In the genomic region with DNA sequence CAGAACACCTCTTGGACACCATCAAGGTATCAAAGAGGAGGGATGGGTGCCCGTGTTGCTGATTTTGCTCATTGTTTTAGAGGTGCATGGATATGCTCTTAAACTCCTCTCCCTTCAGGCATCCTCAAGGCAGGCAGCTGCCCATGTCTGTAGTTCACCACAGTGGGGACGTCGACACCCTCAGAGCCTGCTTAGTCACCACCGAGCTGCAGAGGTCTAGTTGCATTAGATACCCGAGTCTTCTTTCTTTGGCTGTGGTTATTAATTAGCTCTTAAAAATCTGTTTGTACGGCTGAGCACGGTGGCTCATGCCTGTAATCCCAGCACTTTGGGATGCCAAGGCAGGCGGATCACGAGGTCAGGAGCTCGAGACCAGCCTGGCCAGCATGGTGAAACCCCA, we compare ENCODE assay signal across 17 cellular contexts. TPM values are rescaled to one million over a fixed set of nuclear protein-coding genes. Genes with fewer than 3 reads are reported as not detected.
DNase-seq lines count a peak whose midpoint lies in the region; TF ChIP-seq lines count a peak whose summit lies in the region.
"Had no signal": no experiment of that assay in that cellular context is flagged by ENCODE, and none has a peak within 500 bp of the region (broad histone marks: within the 10 kb centered on the region; RNA-seq: fewer than 3 reads in every experiment).

No MANE protein-coding gene starts in this region.

- no TSS peak for BruUV-seq in OCI-LY7 (replicated peaks; lab: Mats Ljungman, UMichigan)

- POLR2A ChIA-PET in OCI-LY7 (lab: Charles Lee): interaction anchor here (0.7 kb wide), 1 partner anchor 590 kb away, joined by 5 read pairs; no protein-coding TSS in a partner anchor

- H3K4me2 ChIP-seq in GM23248 (ENCODE audit: unreplicated experiment) (no peak overlapping the region), OCI-LY7 (ENCODE audit: low read length) (no peak overlapping the region)
- H3K4me2 ChIP-seq: GM23338 had no signal

- 81 to 90% methylated on average over 10 of the region's 10 CpGs for WGBS in GM23248 (ENCODE audit: low coverage in 1 of 2, low lambda C conversion rate in 2 of 2, missing lambda C conversion rate in 2 of 2), 2 experiments

- H3K27me3 ChIP-seq in GM23248 (replicated peaks; ENCODE audit: insufficient read depth) (no peaks in the 10 kb centered on the region), SJCRH30 (no peaks in the 10 kb centered on the region), Peyer's patch (no peaks in the 10 kb centered on the region)

- no peak overlapping the region for H3K4me3 Mint-ChIP-seq in osteocyte (ENCODE audit: unreplicated experiment)
- H3K4me3 Mint-ChIP-seq: B cell; CD4-positive, alpha-beta T cell; GM23338 had no signal

- H3K9ac ChIP-seq in GM23248: no peak overlapping the region

- H3K27me3 Mint-ChIP-seq in osteocyte (ENCODE audit: unreplicated experiment): no peaks in the 10 kb centered on the region
- H3K27me3 Mint-ChIP-seq: B cell; CD4-positive, alpha-beta T cell had no signal

- no peaks in the 10 kb centered on the region for H3K9me3 Mint-ChIP-seq in osteocyte (ENCODE audit: unreplicated experiment)
- H3K9me3 Mint-ChIP-seq: CD4-positive, alpha-beta T cell; GM23338 had no signal

- peaks cover 3% of the 10 kb centered on the region for H3K4me1 Mint-ChIP-seq in osteocyte (ENCODE audit: unreplicated experiment)
- H3K4me1 Mint-ChIP-seq: B cell, GM23338 had no signal

- H3K9me3 ChIP-seq in GM23248 (ENCODE audit: low read depth) (no peaks in the 10 kb centered on the region), SJCRH30 (replicated peaks) (no peaks in the 10 kb centered on the region), Peyer's patch (no peaks in the 10 kb centered on the region), OCI-LY7 (ENCODE audit: low read length) (no peaks in the 10 kb centered on the region)

- CTCF ChIA-PET in OCI-LY7 (lab: Charles Lee; ENCODE audit: unreplicated experiment): no interaction called here

- H3K4me3 ChIP-seq in GM23248 (no peak overlapping the region), SJCRH30 (no peak overlapping the region), Peyer's patch (no peak overlapping the region), OCI-LY7 (ENCODE audit: low read depth, low read length, poor library complexity, severe bottlenecking) (no peak overlapping the region)
- H3K4me3 ChIP-seq: GM23338 had no signal

- H3K36me3 ChIP-seq in GM23248 (ENCODE audit: low read depth): no peaks in the 10 kb centered on the region
- H3K36me3 ChIP-seq in SJCRH30: no peaks in the 10 kb centered on the region
- H3K36me3 ChIP-seq in Peyer's patch: no peaks in the 10 kb centered on the region
- H3K36me3 ChIP-seq in OCI-LY7 (ENCODE audit: insufficient read depth, low read length): no peaks in the 10 kb centered on the region

- TF ChIP-seq CTCF in Peyer's patch (IDR thresholded peaks at IDR 0.05): no peak
- no peak for TF ChIP-seq CTCF in OCI-LY7 (conservative IDR thresholded peaks at IDR 0.05; ENCODE audit: low read length)
- TF ChIP-seq CTCF in osteocyte (IDR thresholded peaks at IDR 0.05): no peak

- intact Hi-C loops in OCI-LY7 (cut with micrococcal nuclease; ENCODE audit: unreplicated experiment): no loop called here

- H3K9me2 ChIP-seq in GM23248 (ENCODE audit: insufficient read depth) (no peaks in the 10 kb centered on the region), OCI-LY7 (ENCODE audit: insufficient read depth, low read length) (no peaks in the 10 kb centered on the region)

- DNase-seq in A172 (ENCODE audit: low spot score): peak; percentile 26
- DNase-seq in GM23248: peak; percentile 16
- DNase-seq in SJCRH30: peak; percentile 50 to 53
- DNase-seq in kidney tubule cell (ENCODE audit: low spot score): peak; percentile 47
- DNase-seq in DMS79 (lab: John Stamatoyannopoulos, UW): no peak
- DNase-seq in Peyer's patch: no peak
- no peak for DNase-seq in OCI-LY7 (ENCODE audit: low spot score)
- no peak for DNase-seq in osteocyte (ENCODE audit: extremely low spot score, unreplicated experiment)
- DNase-seq: 8988T; ACHN; C1 segment of cervical spinal cord; CD4-positive, alpha-beta T cell; DMS79 treated with DMSO at 0.1 percent for 48 hours; GDM1; H7 had no signal

- H3K36me3 Mint-ChIP-seq in osteocyte (ENCODE audit: unreplicated experiment): no peaks in the 10 kb centered on the region

- H4K20me1 ChIP-seq in GM23248 (ENCODE audit: insufficient read depth) (no peaks in the 10 kb centered on the region), OCI-LY7 (ENCODE audit: insufficient read depth, low read length) (no peaks in the 10 kb centered on the region)

- H3K27ac ChIP-seq in GM23248 (no peak overlapping the region), SJCRH30 (no peak overlapping the region), Peyer's patch (no peak overlapping the region), OCI-LY7 (ENCODE audit: low read depth, low read length, poor library complexity, severe bottlenecking) (no peak overlapping the region)

- H3K27ac Mint-ChIP-seq in osteocyte (ENCODE audit: unreplicated experiment): no peak overlapping the region
- H3K27ac Mint-ChIP-seq: B cell; CD4-positive, alpha-beta T cell; GM23338 had no signal

- in situ Hi-C loops in GM23248 (cut with MboI): no loop called here

- H3K79me2 ChIP-seq in GM23248 (ENCODE audit: insufficient read depth) (no peaks in the 10 kb centered on the region), OCI-LY7 (ENCODE audit: insufficient read depth, low read depth, low read length) (no peaks in the 10 kb centered on the region)

- no peak for TF ChIP-seq POLR2A in Peyer's patch (IDR thresholded peaks at IDR 0.05)

- no peaks in the 10 kb centered on the region for H3F3A ChIP-seq in GM23248 (ENCODE audit: insufficient read depth)

- H3K4me1 ChIP-seq in GM23248 (ENCODE audit: insufficient read depth) (no peaks in the 10 kb centered on the region), SJCRH30 (no peaks in the 10 kb centered on the region), Peyer's patch (no peaks in the 10 kb centered on the region), OCI-LY7 (ENCODE audit: insufficient read depth, low read length, poor library complexity, severe bottlenecking) (no peaks in the 10 kb centered on the region)

- no peak overlapping the region for H2AFZ ChIP-seq in GM23248
- H2AFZ ChIP-seq in OCI-LY7 (ENCODE audit: low read length): no peak overlapping the region
- H2AFZ ChIP-seq: GM23338 had no signal

RNA-seq across cellular contexts. Expression of gene TSPAN13, which starts 24.7 kb away (rescaled TPM):
- 2.4 and 2.8 TPM in 2 replicates for total RNA-seq in A172 (2014; rRNA removed; shearing (Covaris generic))
- total RNA-seq in GM23248 (2014; rRNA removed; shearing (Covaris generic)): 4.2 and 6.2 TPM in 2 replicates
- polyA plus RNA-seq in GM23248 (2016; fragmentation: Nextera tagmentation; extraction: Ambion mirVana): 9.0 and 10.2 TPM in 2 replicates
- total RNA-seq in SJCRH30 (2014; rRNA removed; shearing (Covaris generic)): 2.1 and 2.2 TPM in 2 replicates
- total RNA-seq in Peyer's patch (10 to 100 TPM; 21.5 to 53.9 (median 33.1) TPM), OCI-LY7 (2022) (12.2 and 14.1 TPM in 2 replicates), osteocyte (4.9 and 5.5 TPM in 2 replicates)
- total RNA-seq in OCI-LY7 (2014; rRNA removed; shearing (Covaris generic)): 4.5 and 5.0 TPM in 2 replicates

Comparison
In these comparisons a context has a peak if more than half of its experiments do, and no peak if none do; other contexts are left out.
1. DNase-seq: peak in A172 (single experiment), GM23248 (single experiment), SJCRH30 (2 of 2) and kidney tubule cell (single experiment); none in DMS79 (single experiment), Peyer's patch (0 of 3), OCI-LY7 (single experiment) and osteocyte (single experiment).